Comparison of ENCODE assay signal across 13 cellular contexts in genomic region chr11:12121504-12121903, GRCh38. TPM values are rescaled to one million over a fixed set of nuclear protein-coding genes. Genes with fewer than 3 reads are reported as not detected.
A peak's percentile ranks its signal among the peaks of the same experiment; 100 is the strongest.
DNase-seq lines count a peak whose midpoint lies in the region; ATAC-seq and TF ChIP-seq lines count a peak whose summit lies in the region.
"Had no signal": no experiment of that assay in that cellular context is flagged by ENCODE, and none has a peak within 500 bp of the region (broad histone marks: within the 10 kb centered on the region; RNA-seq: fewer than 3 reads in every experiment).

No MANE protein-coding gene starts in this region.

- H3K9me3 ChIP-seq in gastroesophageal sphincter, result no peaks in the 10 kb centered on the region
- H3K9me3 ChIP-seq: ovary, vagina had no signal

- peak overlapping the region in 3 of 4 donors; percentile 87 to 97 (median 89) for H3K27ac ChIP-seq in gastroesophageal sphincter
- H3K27ac ChIP-seq: ovary, vagina had no signal

- DNase-seq in COLO668 (lab: John Stamatoyannopoulos, UW; ENCODE audit: unreplicated experiment) (peak; percentile 89), G401 (ENCODE audit: low spot score) (peak; percentile 98), NCI-H524 treated with DMSO at 0.1 percent for 48 hours (lab: John Stamatoyannopoulos, UW) (peak; percentile 38)
- DNase-seq in stimulated activated CD4-positive, alpha-beta T cell treated with anti-CD3 and anti-CD28 coated beads, Interleukin-2, amount 100 ng/mL, for 48 hours, result no peak
- DNase-seq in activated CD8-positive, alpha-beta memory T cell treated with anti-CD3 and anti-CD28 coated beads, Interleukin-2, amount 50 U/mL, for 4 hours, result no peak
- DNase-seq: activated gamma-delta T cell treated with Interleukin-2 at 50 U/mL for 16 hours; left cardiac atrium; OCI-M1; ovary; stimulated activated naive CD4-positive, alpha-beta T cell treated with Interleukin-2 at 50 U/mL for 16 hours had no signal

- H3K36me3 ChIP-seq in gastroesophageal sphincter, result no peaks in the 10 kb centered on the region
- H3K36me3 ChIP-seq: ovary, vagina had no signal

- H3K4me1 ChIP-seq in gastroesophageal sphincter, result peaks cover 0 to 100% (median 53%) of the 10 kb centered on the region in 3 donors

- TF ChIP-seq CTCF in gastroesophageal sphincter (IDR thresholded peaks at IDR 0.05), result no peak

- no peak for TF ChIP-seq EP300 in gastroesophageal sphincter (IDR thresholded peaks at IDR 0.05)

- in situ Hi-C loops in G401 (cut with HindIII; ENCODE audit: low sequenced_read_pairs), result no loop called here

- no peaks in the 10 kb centered on the region for H3K27me3 ChIP-seq in gastroesophageal sphincter
- H3K27me3 ChIP-seq: ovary, vagina had no signal

- TF ChIP-seq POLR2A in gastroesophageal sphincter (IDR thresholded peaks at IDR 0.05), result no peak

- ATAC-seq in gastroesophageal sphincter (no peak), HG02588 (IDR thresholded peaks at IDR 0.05; ENCODE audit: unreplicated experiment) (no peak)

- 54 to 100% methylated on average over 1 to 3 of the region's 5 CpGs for WGBS in gastroesophageal sphincter (ENCODE audit: low coverage in 1 of 2), 2 donors

- H3K4me3 ChIP-seq in gastroesophageal sphincter, result no peak overlapping the region
- H3K4me3 ChIP-seq: ovary, vagina had no signal

RNA-seq across cellular contexts. Expression of gene MICAL2, which starts 11.1 kb away (rescaled TPM):
- 12.6 and 21.1 TPM in 2 replicates for total RNA-seq in G401 (2014; rRNA removed; shearing (Covaris generic))
- total RNA-seq in gastroesophageal sphincter, result 100 to 1,000 TPM; 196 to 550 (median 237) TPM

Comparison
In these comparisons a context has a peak if more than half of its experiments do, and no peak if none do; other contexts are left out.
1. DNase-seq: peak in COLO668 (single experiment), G401 (single experiment) and NCI-H524 treated with DMSO at 0.1 percent for 48 hours (single experiment); none in stimulated activated CD4-positive, alpha-beta T cell treated with anti-CD3 and anti-CD28 coated beads, Interleukin-2, amount 100 ng/mL, for 48 hours (0 of 2) and activated CD8-positive, alpha-beta memory T cell treated with anti-CD3 and anti-CD28 coated beads, Interleukin-2, amount 50 U/mL, for 4 hours (single experiment).